In genomic region chr19:15330801-15331418, GRCh38 we compare ENCODE assay signal across 8 cellular contexts. TPM values are rescaled to one million over a fixed set of nuclear protein-coding genes. Genes with fewer than 3 reads are reported as not detected.
DNase-seq lines count a peak whose midpoint lies in the region; ATAC-seq, FAIRE-seq and TF ChIP-seq lines count a peak whose summit lies in the region.

No MANE protein-coding gene starts in this region.

- H3K36me3 ChIP-seq in NT2/D1 (ENCODE audit: insufficient read depth, insufficient read length, low read length) (peaks cover 10% of the 10 kb centered on the region), upper lobe of right lung (no peaks in the 10 kb centered on the region)

- peak; percentile 77 for DNase-seq in GM03348 (ENCODE audit: low spot score)
- DNase-seq in NT2/D1 (ENCODE audit: low read depth, low spot score) = no peak
- peak; percentile 85 for DNase-seq in choroid plexus epithelial cell (ENCODE audit: low read depth)
- DNase-seq in medulla oblongata (ENCODE audit: extremely low spot score) = peak; percentile 35
- DNase-seq in upper lobe of right lung = no peak
- no peak for DNase-seq in cerebellum (ENCODE audit: low spot score)
- no peak for DNase-seq in NCI-H2107 (lab: John Stamatoyannopoulos, UW)
- no peak for DNase-seq in GM12892 (ENCODE audit: insufficient read length)

- FAIRE-seq in GM12892 (lab: Jason Lieb, UNC) = no peak

- H3K27me3 ChIP-seq in NT2/D1 (ENCODE audit: insufficient read depth, insufficient read length) (no peaks in the 10 kb centered on the region), upper lobe of right lung (no peaks in the 10 kb centered on the region)

- TF ChIP-seq POLR2A in GM12892 (IDR thresholded peaks at IDR 0.05; ENCODE audit: low read depth, low read length) = no peak

- H3K9ac ChIP-seq in NT2/D1 (ENCODE audit: insufficient read length, low read depth) = peak overlapping the region; percentile 97

- intact Hi-C loops in upper lobe of right lung (cut with DNase I) = no loop called here

- peak; percentile 32 for ATAC-seq in upper lobe of right lung

- TF ChIP-seq CTCF in choroid plexus epithelial cell (conservative IDR thresholded peaks at IDR 0.05; ENCODE audit: low read depth, low read length) = no peak
- no peak for TF ChIP-seq CTCF in upper lobe of right lung (IDR thresholded peaks at IDR 0.05)

- peak overlapping the region; percentile 81 for H3K27ac ChIP-seq in upper lobe of right lung

- H3K9me3 ChIP-seq in NT2/D1 (ENCODE audit: insufficient read depth, low read length) (no peaks in the 10 kb centered on the region), upper lobe of right lung (no peaks in the 10 kb centered on the region)

- H3K4me3 ChIP-seq in NT2/D1 (ENCODE audit: insufficient read length, low read depth) (peak overlapping the region; percentile 97), choroid plexus epithelial cell (ENCODE audit: low read depth, low read length) (peak overlapping the region; percentile 97), upper lobe of right lung (peak overlapping the region; percentile 95)

- H3K4me1 ChIP-seq in NT2/D1 (ENCODE audit: insufficient read depth, insufficient read length) = peaks cover 3% of the 10 kb centered on the region
- H3K4me1 ChIP-seq in upper lobe of right lung = peaks cover 67% of the 10 kb centered on the region

RNA-seq across cellular contexts. Expression of gene BRD4, which starts 1.4 kb away (rescaled TPM):
- total RNA-seq in upper lobe of right lung = 101 TPM
- 23.5 TPM for total RNA-seq in cerebellum
- 20.4 TPM for polyA plus RNA-seq in GM12892 (2012; ENCODE audit: missing spikeins)

RNA-seq across cellular contexts. Expression of gene AKAP8, which starts 48.7 kb away (rescaled TPM):
- 31.0 TPM for total RNA-seq in upper lobe of right lung
- total RNA-seq in cerebellum = 14.0 TPM
- polyA plus RNA-seq in GM12892 (2012; ENCODE audit: missing spikeins) = 12.6 TPM

Comparison
In these comparisons a context has a peak if more than half of its experiments do, and no peak if none do; other contexts are left out.
1. DNase-seq: peak in GM03348 (single experiment), choroid plexus epithelial cell (single experiment) and medulla oblongata (single experiment); none in NT2/D1 (single experiment), upper lobe of right lung (single experiment), cerebellum (single experiment), NCI-H2107 (single experiment) and GM12892 (single experiment).
2. Peak in every context shown above with its lines, with median percentiles within 50 percentile points of each other: H3K4me3 ChIP-seq.